In genomic region chr3:184380627-184381260, GRCh38 we compare ENCODE assay signal across 10 cellular contexts. TPM values are rescaled to one million over a fixed set of nuclear protein-coding genes. Genes with fewer than 3 reads are reported as not detected.
DNase-seq lines count a peak whose midpoint lies in the region; ATAC-seq and TF ChIP-seq lines count a peak whose summit lies in the region.
"Had no signal": no experiment of that assay in that cellular context is flagged by ENCODE, and none has a peak within 500 bp of the region (broad histone marks: within the 10 kb centered on the region; RNA-seq: fewer than 3 reads in every experiment).

No MANE protein-coding gene starts in this region.

- intact Hi-C loops in ascending aorta (cut with DNase I) (no loop called here), lower leg skin (cut with DNase I; ENCODE audit: low total_unique reads) (no loop called here)

- TF ChIP-seq CTCF in ascending aorta (IDR thresholded peaks at IDR 0.05) (no peak), lower leg skin (IDR thresholded peaks at IDR 0.05) (no peak)

- peaks cover 0 to 11% of the 10 kb centered on the region in 2 donors for H3K4me1 ChIP-seq in ascending aorta

- no peaks in the 10 kb centered on the region for H3K36me3 ChIP-seq in ascending aorta

- peak; percentile 18 to 30 for ATAC-seq in activated CD4-positive, CD25-positive, alpha-beta regulatory T cell treated with anti-CD3 and anti-CD28 coated beads, Interleukin-2, amount 50 U/mL, for 24 hours
- ATAC-seq in HG02852 (IDR thresholded peaks at IDR 0.05; ENCODE audit: unreplicated experiment) (no peak), HG02610 (IDR thresholded peaks at IDR 0.05; ENCODE audit: unreplicated experiment) (no peak)

- H3K9me3 ChIP-seq in ascending aorta: no peaks in the 10 kb centered on the region

- WGBS in lower leg skin, 2 donors: 1% methylated on average over 28 to 34 of the region's 42 CpGs

- DNase-seq in activated CD4-positive, CD25-positive, alpha-beta regulatory T cell (lab: John Stamatoyannopoulos, UW): no peak
- DNase-seq in ascending aorta (ENCODE audit: low spot score in 2 of 2) (no peak), lower leg skin (ENCODE audit: low spot score in 2 of 2) (no peak), superior temporal gyrus (ENCODE audit: extremely low spot score) (peak; percentile 31), HuH-7.5 (ENCODE audit: low spot score) (no peak)

- H3K27ac ChIP-seq in ascending aorta: no peak overlapping the region
- H3K27ac ChIP-seq: C4-2B had no signal

- H3K4me3 ChIP-seq in ascending aorta (peak overlapping the region; percentile 75 to 77), lower leg skin (ENCODE audit: low read depth, poor library complexity, severe bottlenecking) (peak overlapping the region; percentile 36)

- no peaks in the 10 kb centered on the region for H3K27me3 ChIP-seq in ascending aorta

- no peak for TF ChIP-seq POLR2A in lower leg skin (IDR thresholded peaks at IDR 0.05)

RNA-seq across cellular contexts. Expression of gene CHRD, which starts 0.9 kb away (rescaled TPM):
- total RNA-seq in ascending aorta (172 TPM), lower leg skin (1 to 10 TPM; 3.3 to 5.2 (median 4.3) TPM)
- total RNA-seq: T-helper 1 cell treated with Interleukin-12 subunit alpha and Interleukin-12 subunit beta and Interleukin-4 antibody, amounts not matched to agents 30 ng/mL and 1 ng/mL, for 36 hours had no signal

RNA-seq across cellular contexts. Expression of gene THPO, which starts 2.7 kb away (rescaled TPM):
- not detected for total RNA-seq in ascending aorta
- total RNA-seq in lower leg skin: 1 to 10 TPM in 1 of 4 donors, under 1 TPM in 2, not detected in 1; 0.36 to 1.3 (median 0.37) TPM
- total RNA-seq: T-helper 1 cell treated with Interleukin-12 subunit alpha and Interleukin-12 subunit beta and Interleukin-4 antibody, amounts not matched to agents 30 ng/mL and 1 ng/mL, for 36 hours had no signal

RNA-seq across cellular contexts. Expression of gene POLR2H, which starts 19.2 kb away (rescaled TPM):
- total RNA-seq in ascending aorta (26.0 TPM), lower leg skin (10 to 100 TPM; 54.7 to 95.9 (median 66.8) TPM)

RNA-seq across cellular contexts. Expression of gene CLCN2, which starts 19.3 kb away (rescaled TPM):
- total RNA-seq in ascending aorta (31.2 TPM), lower leg skin (1 to 10 TPM; 1.7 to 6.0 (median 4.0) TPM)

RNA-seq across cellular contexts. Expression of gene FAM131A, which starts 43.3 kb away (rescaled TPM):
- total RNA-seq in ascending aorta (47.7 TPM), lower leg skin (10 to 100 TPM; 60.3 to 81.7 (median 66.9) TPM)

Comparison
In these comparisons a context has a peak if more than half of its experiments do, and no peak if none do; other contexts are left out.
1. ATAC-seq: peak in activated CD4-positive, CD25-positive, alpha-beta regulatory T cell treated with anti-CD3 and anti-CD28 coated beads, Interleukin-2, amount 50 U/mL, for 24 hours (2 of 2); none in HG02852 (single experiment) and HG02610 (single experiment).
2. RNA of gene CHRD, which starts 0.9 kb away (total RNA-seq): 172 TPM in ascending aorta (single experiment); 3.3 to 5.2 TPM in lower leg skin; every median in the first group is over 10 times any median in the second.